ENCODE assay signal across 8 cellular contexts in the genomic region with DNA sequence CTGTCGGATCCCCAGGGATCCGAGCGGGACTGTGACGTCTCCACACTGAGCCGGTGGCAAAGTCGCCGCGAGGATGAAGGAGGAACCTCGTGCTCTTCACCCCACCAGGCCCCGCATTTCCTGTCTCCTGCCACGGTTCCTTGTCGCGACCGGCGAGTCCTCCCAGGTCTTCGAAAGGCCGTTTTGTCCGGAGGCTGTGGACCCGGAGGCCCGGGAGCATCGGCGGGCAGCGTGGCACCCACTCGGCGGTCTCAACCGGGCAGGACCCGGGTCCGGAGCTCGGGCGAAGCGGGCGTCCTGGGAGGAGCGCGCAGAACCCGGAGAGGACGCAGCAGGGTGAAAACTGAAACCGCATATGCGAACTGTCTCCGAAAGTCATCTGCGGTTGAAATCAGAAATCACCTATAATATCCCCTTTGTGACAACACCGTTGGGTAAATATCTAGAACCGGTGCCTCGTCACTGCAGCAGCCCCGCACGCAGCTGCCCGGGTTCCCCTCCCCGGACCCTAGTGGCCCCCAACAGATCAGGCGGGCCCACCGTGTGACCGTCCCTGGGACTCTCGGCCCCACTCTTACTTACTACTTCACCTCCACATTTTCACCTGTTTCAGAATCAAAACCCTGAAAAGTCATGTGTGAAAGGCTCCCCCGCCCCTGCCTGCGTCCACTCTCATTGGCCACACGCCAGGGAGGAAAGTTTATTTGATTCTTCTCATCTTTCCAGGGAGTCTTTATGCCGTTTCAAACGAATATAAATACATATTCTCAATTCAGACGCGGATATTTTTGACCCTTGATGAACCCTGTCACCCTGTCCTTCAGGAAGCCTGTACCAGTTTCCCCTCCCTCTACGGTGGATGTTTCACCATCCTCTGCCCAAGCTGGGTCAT. TPM values are rescaled to one million over a fixed set of nuclear protein-coding genes. Genes with fewer than 3 reads are reported as not detected.
DNase-seq lines count a peak whose midpoint lies in the region; ATAC-seq and TF ChIP-seq lines count a peak whose summit lies in the region.

No MANE protein-coding gene starts in this region.

- H3K27me3 ChIP-seq in MM.1S (replicated peaks; ENCODE audit: insufficient read depth, low read length): peaks cover 71% of the 10 kb centered on the region

- peak; percentile 85 for ATAC-seq in GM18498 (IDR thresholded peaks at IDR 0.05; ENCODE audit: unreplicated experiment)
- ATAC-seq in GM21786 (IDR thresholded peaks at IDR 0.05; ENCODE audit: unreplicated experiment): peak; percentile 86

- H3K4me2 ChIP-seq in MM.1S (ENCODE audit: low read depth, low read length): peak overlapping the region; percentile 81

- H3K9me2 ChIP-seq in MM.1S (replicated peaks; ENCODE audit: insufficient read depth, low read length): no peaks in the 10 kb centered on the region

- no peaks in the 10 kb centered on the region for H4K20me1 ChIP-seq in MM.1S (ENCODE audit: insufficient read depth, low read length)

- no peaks in the 10 kb centered on the region for H3K9me3 ChIP-seq in MM.1S (replicated peaks; ENCODE audit: insufficient read depth, low read length)

- peaks cover 70% of the 10 kb centered on the region for H3K4me1 Mint-ChIP-seq in activated naive CD4-positive, alpha-beta T cell treated with anti-CD3 and anti-CD28 coated beads, Interleukin-2, amount 10 ng/mL, durations not matched to agents 7 days and 5 days
- H3K4me1 Mint-ChIP-seq in immature natural killer cell: peaks cover 19 to 31% of the 10 kb centered on the region in 2 donors

- TF ChIP-seq CTCF in MM.1S (IDR thresholded peaks at IDR 0.05; ENCODE audit: low read length): no peak

- peak overlapping the region; percentile 76 for H3K4me3 Mint-ChIP-seq in activated naive CD4-positive, alpha-beta T cell treated with anti-CD3 and anti-CD28 coated beads, Interleukin-2, amount 10 ng/mL, durations not matched to agents 7 days and 5 days
- peak overlapping the region; percentile 74 to 98 (median 84) for H3K4me3 Mint-ChIP-seq in immature natural killer cell

- H3F3A ChIP-seq in MM.1S (ENCODE audit: insufficient read depth, low read length): no peaks in the 10 kb centered on the region

- no peaks in the 10 kb centered on the region for H3K9me3 Mint-ChIP-seq in activated naive CD4-positive, alpha-beta T cell treated with anti-CD3 and anti-CD28 coated beads, Interleukin-2, amount 10 ng/mL, durations not matched to agents 7 days and 5 days
- no peaks in the 10 kb centered on the region for H3K9me3 Mint-ChIP-seq in immature natural killer cell

- H3K79me2 ChIP-seq in MM.1S (ENCODE audit: low read length): no peaks in the 10 kb centered on the region

- no peak overlapping the region for H2AFZ ChIP-seq in MM.1S (ENCODE audit: low read length)

- DNase-seq in MM.1S (peak; percentile 61), immature natural killer cell (peak; percentile 58 to 73 (median 62)), NCI-H1048 (lab: John Stamatoyannopoulos, UW) (no peak), iPS-NIHi7 (ENCODE audit: extremely low spot score) (no peak)
- peak; percentile 68 for DNase-seq in activated naive CD4-positive, alpha-beta T cell treated with anti-CD3 and anti-CD28 coated beads, Interleukin-2, amount 10 ng/mL, durations not matched to agents 7 days and 5 days
- peak; percentile 28 to 69 (median 51) for DNase-seq in stimulated activated naive CD4-positive, alpha-beta T cell (lab: John Stamatoyannopoulos, UW)

- H3K9ac ChIP-seq in MM.1S (ENCODE audit: low read length): no peak overlapping the region

- H3K27me3 Mint-ChIP-seq in activated naive CD4-positive, alpha-beta T cell treated with anti-CD3 and anti-CD28 coated beads, Interleukin-2, amount 10 ng/mL, durations not matched to agents 7 days and 5 days: peaks cover 98% of the 10 kb centered on the region
- peaks cover 37 to 58% (median 40%) of the 10 kb centered on the region in 3 donors for H3K27me3 Mint-ChIP-seq in immature natural killer cell (ENCODE audit: low read depth in 3 of 3)

- CTCF ChIA-PET in activated naive CD4-positive, alpha-beta T cell treated with anti-CD3 and anti-CD28 coated beads, Interleukin-2, amount 10 ng/mL, durations not matched to agents 7 days and 5 days (lab: Charles Lee): interaction anchor here (1.0 kb wide), 1 partner anchor 68 kb away, joined by 3 read pairs; no protein-coding TSS in a partner anchor

- no peak overlapping the region for H3K27ac ChIP-seq in MM.1S (ENCODE audit: low read length)

- H3K4me3 ChIP-seq in MM.1S (ENCODE audit: low read length): peak overlapping the region; percentile 27; the same call in 1 of the 2 replicates

- H3K36me3 ChIP-seq in MM.1S (replicated peaks; ENCODE audit: insufficient read depth, low read length): no peaks in the 10 kb centered on the region

- peak overlapping the region; percentile 31 for H3K27ac Mint-ChIP-seq in activated naive CD4-positive, alpha-beta T cell treated with anti-CD3 and anti-CD28 coated beads, Interleukin-2, amount 10 ng/mL, durations not matched to agents 7 days and 5 days
- H3K27ac Mint-ChIP-seq in immature natural killer cell: peak overlapping the region in 5 of 6 donors; percentile 79 to 92 (median 87)

- H3K36me3 Mint-ChIP-seq in activated naive CD4-positive, alpha-beta T cell treated with anti-CD3 and anti-CD28 coated beads, Interleukin-2, amount 10 ng/mL, durations not matched to agents 7 days and 5 days: peaks cover 3% of the 10 kb centered on the region
- no peaks in the 10 kb centered on the region for H3K36me3 Mint-ChIP-seq in immature natural killer cell

- 0 out of 2 replicates have a peak, but pooled peaks cover 8% of the 10 kb centered on the region for H3K4me1 ChIP-seq in MM.1S (ENCODE audit: low read length)

RNA-seq across cellular contexts. Expression of a gene that starts 3.0 kb away (rescaled TPM):
- polyA plus RNA-seq in immature natural killer cell: under 1 TPM in 2 of 3 donors, not detected in 1; 0.83 to 0.88 TPM

RNA-seq across cellular contexts. Expression of a gene that starts 15.9 kb away (rescaled TPM):
- polyA plus RNA-seq in immature natural killer cell: not detected

RNA-seq across cellular contexts. Expression of a gene that starts 24.9 kb away (rescaled TPM):
- polyA plus RNA-seq in immature natural killer cell: not detected

RNA-seq across cellular contexts. Expression of a gene that starts 40.9 kb away (rescaled TPM):
- polyA plus RNA-seq in immature natural killer cell: not detected

Comparison
In these comparisons a context has a peak if more than half of its experiments do, and no peak if none do; other contexts are left out.
1. DNase-seq: peak in MM.1S (single experiment), activated naive CD4-positive, alpha-beta T cell treated with anti-CD3 and anti-CD28 coated beads, Interleukin-2, amount 10 ng/mL, durations not matched to agents 7 days and 5 days (single experiment), immature natural killer cell (3 of 3) and stimulated activated naive CD4-positive, alpha-beta T cell (6 of 6); none in NCI-H1048 (single experiment) and iPS-NIHi7 (single experiment).